In genomic region chr12:119593578-119594398, GRCh38 we compare ENCODE assay signal across 11 cellular contexts. TPM values are rescaled to one million over a fixed set of nuclear protein-coding genes. Genes with fewer than 3 reads are reported as not detected.
DNase-seq lines count a peak whose midpoint lies in the region; ATAC-seq and TF ChIP-seq lines count a peak whose summit lies in the region.
"Had no signal": no experiment of that assay in that cellular context is flagged by ENCODE, and none has a peak within 500 bp of the region (broad histone marks: within the 10 kb centered on the region; RNA-seq: fewer than 3 reads in every experiment).

TMEM233 (plus strand) TSS chr12:119593774; CDS start chr12:119593849, 75 bp downstream.

- H3K4me3 ChIP-seq in cardiac fibroblast (replicated peaks in 1 of 2; ENCODE audit: low read depth in 2 of 2, low read length in 2 of 2) (peak within 1 kb of the TSS; percentile 36 to 51), skeletal muscle satellite cell (ENCODE audit: low read length) (peak within 1 kb of the TSS; percentile 85)

- H3K9ac ChIP-seq in skeletal muscle satellite cell (ENCODE audit: low read depth, low read length): peak within 1 kb of the TSS; percentile 93

- TF ChIP-seq CTCF in cardiac fibroblast (IDR thresholded peaks at IDR 0.05; ENCODE audit: low read depth, low read length): no peak

- peaks cover 9 to 12% of the 10 kb centered on the region in 2 donors for H3K36me3 Mint-ChIP-seq in activated naive CD4-positive, alpha-beta T cell treated with anti-CD3 and anti-CD28 coated beads, Interleukin-2, amount 50 U/mL, for 72 hours

- no peak within 1 kb of the TSS for H3K27ac Mint-ChIP-seq in activated naive CD4-positive, alpha-beta T cell treated with anti-CD3 and anti-CD28 coated beads, Interleukin-2, amount 50 U/mL, for 72 hours

- peak within 1 kb of the TSS; percentile 89 for H3K4me2 ChIP-seq in skeletal muscle satellite cell (ENCODE audit: low read length)

- H3K9me3 ChIP-seq in skeletal muscle satellite cell (replicated peaks; ENCODE audit: low read length): no peaks in the 10 kb centered on the region

- peak; percentile 12 for DNase-seq in HK-2 (ENCODE audit: unreplicated experiment)
- DNase-seq in cardiac fibroblast (ENCODE audit: low read depth in 2 of 2): peak in 1 of 2 donors; percentile 14
- peak; percentile 77 for DNase-seq in islet precursor cell
- DNase-seq in caudate nucleus (lab: John Stamatoyannopoulos, UW): no peak
- DNase-seq in nucleus accumbens (lab: John Stamatoyannopoulos, UW): no peak
- no peak for DNase-seq in activated naive CD4-positive, alpha-beta T cell treated with anti-CD3 and anti-CD28 coated beads, Interleukin-2, amount 50 U/mL, for 72 hours (ENCODE audit: low spot score in 2 of 2)
- no peak for DNase-seq in C1 segment of cervical spinal cord (lab: John Stamatoyannopoulos, UW)
- DNase-seq: NCI-H2081, SW 1271 had no signal

- H3K9me3 Mint-ChIP-seq in activated naive CD4-positive, alpha-beta T cell treated with anti-CD3 and anti-CD28 coated beads, Interleukin-2, amount 50 U/mL, for 72 hours: peaks cover 3 to 4% of the 10 kb centered on the region in 2 donors

- ATAC-seq in activated naive CD4-positive, alpha-beta T cell treated with anti-CD3 and anti-CD28 coated beads, Interleukin-2, amount 50 U/mL, for 72 hours: no peak

- no peaks in the 10 kb centered on the region for H3K27me3 ChIP-seq in skeletal muscle satellite cell (ENCODE audit: control insufficient read depth, insufficient read depth, low read length)

- peaks cover 13% of the 10 kb centered on the region for H3K36me3 ChIP-seq in skeletal muscle satellite cell (ENCODE audit: insufficient read depth, low read length)

- no peak within 1 kb of the TSS for H3K27ac ChIP-seq in caudate nucleus (ENCODE audit: low read depth, low read length)
- H3K27ac ChIP-seq: epithelial cell of prostate had no signal

- peaks cover 42% of the 10 kb centered on the region for H3K4me1 ChIP-seq in skeletal muscle satellite cell (ENCODE audit: control insufficient read depth, insufficient read depth, low read length)

RNA-seq across cellular contexts. Expression of gene TMEM233, which starts in this region (rescaled TPM):
- total RNA-seq in skeletal muscle satellite cell (2012; rRNA removed): 6.1 and 7.6 TPM in 2 replicates
- total RNA-seq in activated naive CD4-positive, alpha-beta T cell treated with anti-CD3 and anti-CD28 coated beads, Interleukin-2, amount 50 U/mL, for 72 hours: not detected

Comparison
In these comparisons a context has a peak if more than half of its experiments do, and no peak if none do; other contexts are left out.
1. DNase-seq: peak in HK-2 (single experiment) and islet precursor cell (single experiment); none in caudate nucleus (0 of 61), nucleus accumbens (0 of 56), activated naive CD4-positive, alpha-beta T cell treated with anti-CD3 and anti-CD28 coated beads, Interleukin-2, amount 50 U/mL, for 72 hours (0 of 2) and C1 segment of cervical spinal cord (0 of 14).